Comparison of ENCODE assay signal across 9 cellular contexts in genomic region chr17:17877548-17878358, GRCh38. TPM values are rescaled to one million over a fixed set of nuclear protein-coding genes. Genes with fewer than 3 reads are reported as not detected.
DNase-seq lines count a peak whose midpoint lies in the region; ATAC-seq and TF ChIP-seq lines count a peak whose summit lies in the region.
"Had no signal": no experiment of that assay in that cellular context is flagged by ENCODE, and none has a peak within 500 bp of the region (broad histone marks: within the 10 kb centered on the region; RNA-seq: fewer than 3 reads in every experiment).

No MANE protein-coding gene starts in this region.

- intact Hi-C loops in adrenal gland (cut with DNase I) (no loop called here), left cardiac atrium (cut with DNase I) (no loop called here)

- WGBS in adrenal gland, 4 donors: 12 to 28% (median 25%) methylated on average over 11 to 14 of the region's 14 CpGs

- H3K27me3 ChIP-seq in adrenal gland: no peaks in the 10 kb centered on the region
- H3K27me3 ChIP-seq: neutrophil had no signal

- no peaks in the 10 kb centered on the region for H3K9me3 ChIP-seq in adrenal gland (replicated peaks in 1 of 3)
- H3K9me3 ChIP-seq: neutrophil had no signal

- H3K4me1 ChIP-seq in adrenal gland (replicated peaks in 1 of 2): peaks cover 33 to 71% of the 10 kb centered on the region in 2 donors

- H3K27ac ChIP-seq in adrenal gland: peak overlapping the region; percentile 45 to 93 (median 89)
- H3K27ac ChIP-seq: neutrophil had no signal

- DNase-seq in DMS79 treated with DMSO at 0.1 percent for 48 hours (lab: John Stamatoyannopoulos, UW): peak; percentile 91
- peak; percentile 82 to 96 (median 92) for DNase-seq in adrenal gland
- peak; percentile 90 for DNase-seq in left cardiac atrium
- peak; percentile 86 for DNase-seq in pulmonary artery endothelial cell (ENCODE audit: low read depth, low spot score)
- no peak for DNase-seq in effector CD4-positive, alpha-beta T cell
- no peak for DNase-seq in activated effector memory CD4-positive, alpha-beta T cell treated with anti-CD3 and anti-CD28 coated beads, Interleukin-2, amount 50 U/mL, for 16 hours

- peak in 1 of 6 experiments; percentile 15 for TF ChIP-seq CTCF in adrenal gland (IDR thresholded peaks at IDR 0.05)

- H3K36me3 ChIP-seq in adrenal gland (replicated peaks in 1 of 2): peaks cover 0 to 36% of the 10 kb centered on the region in 2 donors

- H3K4me3 ChIP-seq in adrenal gland: no peak overlapping the region

- peak; percentile 87 to 89 for ATAC-seq in left cardiac atrium
- no peak for ATAC-seq in GM19395 (IDR thresholded peaks at IDR 0.05; ENCODE audit: unreplicated experiment)
- no peak for ATAC-seq in GM21381 (IDR thresholded peaks at IDR 0.05; ENCODE audit: unreplicated experiment)

- TF ChIP-seq POLR2A in adrenal gland (IDR thresholded peaks at IDR 0.05): peak; percentile 26 to 89

RNA-seq across cellular contexts. Expression of gene SREBF1, which starts 41.0 kb away (rescaled TPM):
- 100 to 1,000 TPM; 403 to 850 (median 667) TPM for total RNA-seq in adrenal gland
- polyA plus RNA-seq in adrenal gland: 100 to 1,000 TPM; 298 to 818 (median 483) TPM
- total RNA-seq in left cardiac atrium: 10 to 100 TPM; 28.7 to 56.9 TPM
- total RNA-seq in pulmonary artery endothelial cell: 19.8 and 34.3 TPM in 2 replicates

Comparison
In these comparisons a context has a peak if more than half of its experiments do, and no peak if none do; other contexts are left out.
1. DNase-seq: peak in DMS79 treated with DMSO at 0.1 percent for 48 hours (single experiment), adrenal gland (7 of 7), left cardiac atrium (single experiment) and pulmonary artery endothelial cell (single experiment); none in effector CD4-positive, alpha-beta T cell (single experiment) and activated effector memory CD4-positive, alpha-beta T cell treated with anti-CD3 and anti-CD28 coated beads, Interleukin-2, amount 50 U/mL, for 16 hours (single experiment).
2. ATAC-seq: peak in left cardiac atrium (2 of 2); none in GM19395 (single experiment) and GM21381 (single experiment).
3. RNA of gene SREBF1, which starts 41.0 kb away (total RNA-seq): 403 to 850 TPM in adrenal gland; 28.7 to 56.9 TPM in left cardiac atrium and 19.8 to 34.3 TPM in pulmonary artery endothelial cell; every median in the first group is over 4 times any median in the second.